Comparison of ENCODE assay signal across 9 cellular contexts in genomic region chr9:97502222-97502983, GRCh38. TPM values are rescaled to one million over a fixed set of nuclear protein-coding genes. Genes with fewer than 3 reads are reported as not detected.
A peak's percentile ranks its signal among the peaks of the same experiment; 100 is the strongest.
DNase-seq lines count a peak whose midpoint lies in the region; ATAC-seq lines count a peak whose summit lies in the region.
"Had no signal": no experiment of that assay in that cellular context is flagged by ENCODE, and none has a peak within 500 bp of the region (broad histone marks: within the 10 kb centered on the region; RNA-seq: fewer than 3 reads in every experiment).

No MANE protein-coding gene starts in this region.

- no peaks in the 10 kb centered on the region for H3K9me3 ChIP-seq in CD4-positive, alpha-beta memory T cell (ENCODE audit: control insufficient read depth in 1 of 2, low read length in 2 of 2)
- H3K9me3 ChIP-seq in iPS DF 6.9 (ENCODE audit: control insufficient read depth, insufficient read depth, low read length) = no peaks in the 10 kb centered on the region

- peak overlapping the region in 1 of 2 donors; percentile 14 for H3K4me3 ChIP-seq in CD4-positive, alpha-beta memory T cell (ENCODE audit: low read length in 2 of 2)
- H3K4me3 ChIP-seq in iPS DF 6.9 (ENCODE audit: low read length) (peak overlapping the region; percentile 62; the same call in 1 of the 2 replicates), skeletal muscle cell (ENCODE audit: low read depth, low read length) (peak overlapping the region; percentile 41)

- ATAC-seq in HG02642 (IDR thresholded peaks at IDR 0.05; ENCODE audit: poor library complexity, unreplicated experiment) = peak; percentile 27

- no peak overlapping the region for H3K27ac ChIP-seq in CD4-positive, alpha-beta memory T cell (ENCODE audit: low read depth, low read length)
- H3K27ac ChIP-seq in iPS DF 6.9 (ENCODE audit: low read length) = no peak overlapping the region
- H3K27ac ChIP-seq: epithelial cell of prostate had no signal

- H3K36me3 ChIP-seq in CD4-positive, alpha-beta memory T cell (ENCODE audit: insufficient read depth, low read length) = no peaks in the 10 kb centered on the region
- no peaks in the 10 kb centered on the region for H3K36me3 ChIP-seq in iPS DF 6.9 (ENCODE audit: control insufficient read depth, insufficient read depth, low read length)

- intact Hi-C loops in CD4-positive, alpha-beta memory T cell (cut with micrococcal nuclease) = loop anchor here (1.0 kb wide), 1 partner anchor 91 kb away; no protein-coding TSS in a partner anchor

- POLR2A ChIA-PET in CD4-positive, alpha-beta memory T cell (lab: Charles Lee; ENCODE audit: partially characterized antibody) = interaction anchor here (0.8 kb wide), 1 partner anchor 9 kb away, joined by 3 read pairs; no protein-coding TSS in a partner anchor

- H3K36me3 Mint-ChIP-seq in CD4-positive, alpha-beta memory T cell = peaks cover 0 to 3% of the 10 kb centered on the region in 2 donors
- no peaks in the 10 kb centered on the region for H3K36me3 Mint-ChIP-seq in activated naive CD8-positive, alpha-beta T cell

- H3K4me3 Mint-ChIP-seq in CD4-positive, alpha-beta memory T cell = peak overlapping the region; percentile 70 to 84 (median 78)
- H3K4me3 Mint-ChIP-seq in activated naive CD8-positive, alpha-beta T cell = peak overlapping the region; percentile 78

- peaks cover 34 to 35% of the 10 kb centered on the region in 2 donors for H3K27me3 Mint-ChIP-seq in CD4-positive, alpha-beta memory T cell
- H3K27me3 Mint-ChIP-seq in activated naive CD8-positive, alpha-beta T cell = peaks cover 42% of the 10 kb centered on the region

- CTCF ChIA-PET in CD4-positive, alpha-beta memory T cell (lab: Charles Lee; ENCODE audit: partially characterized antibody) = no interaction called here

- no CpG with 5 or more reads among the region's 49 CpGs for WGBS in iPS DF 6.9 (ENCODE audit: insufficient coverage, insufficient read length)

- no peak overlapping the region for H3K27ac Mint-ChIP-seq in CD4-positive, alpha-beta memory T cell
- no peak overlapping the region for H3K27ac Mint-ChIP-seq in activated naive CD8-positive, alpha-beta T cell

- peaks cover 11 to 26% (median 19%) of the 10 kb centered on the region in 4 donors for H3K4me1 Mint-ChIP-seq in CD4-positive, alpha-beta memory T cell
- H3K4me1 Mint-ChIP-seq in activated naive CD8-positive, alpha-beta T cell (ENCODE audit: low read depth) = peaks cover 11% of the 10 kb centered on the region

- peaks cover 21% of the 10 kb centered on the region for H3K27me3 ChIP-seq in CD4-positive, alpha-beta memory T cell (ENCODE audit: insufficient read depth, low read length)
- peaks cover 27% of the 10 kb centered on the region for H3K27me3 ChIP-seq in iPS DF 6.9 (ENCODE audit: control insufficient read depth, insufficient read depth, low read length)

- DNase-seq in CD4-positive, alpha-beta memory T cell = peak in 2 of 5 donors; percentile 0 to 8
- no peak for DNase-seq in iPS DF 6.9 (ENCODE audit: low read depth, low spot score)
- DNase-seq in skeletal muscle cell (ENCODE audit: low read depth) = no peak
- no peak for DNase-seq in OCI-M2 (lab: John Stamatoyannopoulos, UW; ENCODE audit: unreplicated experiment)
- no peak for DNase-seq in GM19240 (ENCODE audit: insufficient read length, low spot score)
- no peak for DNase-seq in DMS153 (lab: John Stamatoyannopoulos, UW)

- H3K9me3 Mint-ChIP-seq in CD4-positive, alpha-beta memory T cell = peaks cover 0 to 1% (median 0%) of the 10 kb centered on the region in 8 donors
- H3K9me3 Mint-ChIP-seq in activated naive CD8-positive, alpha-beta T cell (ENCODE audit: low read depth) = no peaks in the 10 kb centered on the region

- peaks cover 20% of the 10 kb centered on the region for H3K4me1 ChIP-seq in CD4-positive, alpha-beta memory T cell (ENCODE audit: insufficient read depth, low read length)
- no peaks in the 10 kb centered on the region for H3K4me1 ChIP-seq in iPS DF 6.9 (ENCODE audit: control insufficient read depth, insufficient read depth, low read length)

RNA-seq across cellular contexts. Expression of gene TMOD1, which starts 0.9 kb away (rescaled TPM):
- total RNA-seq in CD4-positive, alpha-beta memory T cell = 1 to 10 TPM; 2.6 to 2.7 TPM
- 1 to 10 TPM; 2.1 to 3.3 TPM for polyA plus RNA-seq in CD4-positive, alpha-beta memory T cell
